ENCODE assay signal across 1 cellular context in the genomic region with DNA sequence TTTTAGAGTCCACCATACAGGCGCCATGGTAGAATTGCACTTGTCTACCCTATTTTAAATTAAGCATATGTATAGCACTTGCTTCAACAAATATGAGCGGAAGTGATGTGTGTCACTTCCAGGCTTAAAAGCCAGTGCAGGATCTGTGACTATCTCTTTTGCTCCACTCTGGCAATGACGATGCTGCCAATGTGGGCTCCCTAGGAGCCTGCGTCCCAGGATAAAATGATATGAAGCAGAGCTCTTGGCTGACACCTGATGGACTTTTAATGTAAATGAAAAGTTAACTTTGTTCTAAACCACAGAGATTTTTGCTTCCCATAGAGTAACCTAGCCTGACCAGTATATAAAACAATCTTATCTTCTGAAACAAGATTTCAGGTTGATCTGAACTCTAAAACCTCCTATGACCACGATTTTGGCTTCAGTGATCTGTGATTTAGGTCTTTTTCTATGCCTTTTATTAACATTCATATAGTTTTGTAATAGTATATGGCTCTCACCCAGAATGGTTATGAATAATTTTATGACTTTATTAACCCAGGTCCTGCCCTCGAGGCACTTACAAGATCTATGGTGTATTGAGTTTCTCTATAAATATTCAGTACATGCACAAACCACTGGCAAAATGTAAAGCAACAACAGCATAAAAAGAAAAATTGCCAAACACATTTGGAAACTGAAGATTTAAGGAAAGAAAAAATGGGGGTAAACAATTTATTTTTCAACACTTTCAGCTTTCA.
TF ChIP-seq lines count a peak whose summit lies in the region.

No MANE protein-coding gene starts in this region.

TF ChIP-seq in IMR-90, 13 proteins besides CTCF, POLR2A, EP300 and RAD21 (continued from another document):
- TF ChIP-seq, protein P1, sequence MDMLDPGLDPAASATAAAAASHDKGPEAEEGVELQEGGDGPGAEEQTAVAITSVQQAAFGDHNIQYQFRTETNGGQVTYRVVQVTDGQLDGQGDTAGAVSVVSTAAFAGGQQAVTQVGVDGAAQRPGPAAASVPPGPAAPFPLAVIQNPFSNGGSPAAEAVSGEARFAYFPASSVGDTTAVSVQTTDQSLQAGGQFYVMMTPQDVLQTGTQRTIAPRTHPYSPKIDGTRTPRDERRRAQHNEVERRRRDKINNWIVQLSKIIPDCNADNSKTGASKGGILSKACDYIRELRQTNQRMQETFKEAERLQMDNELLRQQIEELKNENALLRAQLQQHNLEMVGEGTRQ (IDR thresholded peaks at IDR 0.05; ENCODE audit: low read depth, low read length): no peak
